16 cellular contexts compared by ENCODE assay signal in the genomic region with DNA sequence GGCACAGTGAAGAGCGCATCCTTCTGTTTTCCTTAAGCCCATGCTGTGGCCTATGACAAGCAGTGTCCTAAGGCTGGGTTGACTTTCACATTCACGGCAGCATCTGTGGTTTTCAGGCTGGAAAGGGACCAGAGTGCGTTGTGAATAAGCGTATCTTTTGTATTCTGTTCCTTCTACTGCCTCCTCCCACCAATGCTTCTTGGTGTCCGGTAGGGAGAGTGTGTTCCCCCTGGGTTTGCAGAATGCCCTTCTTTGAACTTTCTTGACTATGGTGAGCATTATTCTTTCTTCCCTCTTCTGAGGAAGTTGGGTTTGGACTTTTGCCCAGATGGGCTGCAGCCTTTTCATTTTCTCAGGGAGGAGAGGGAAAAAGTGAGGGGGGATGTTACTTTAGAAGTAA.
DNase-seq lines count a peak whose midpoint lies in the region; FAIRE-seq and TF ChIP-seq lines count a peak whose summit lies in the region.
"Had no signal": no experiment of that assay in that cellular context is flagged by ENCODE, and none has a peak within 500 bp of the region (broad histone marks: within the 10 kb centered on the region; RNA-seq: fewer than 3 reads in every experiment).

No MANE protein-coding gene starts in this region.

- peak; percentile 74 for FAIRE-seq in urothelium cell line (lab: Jason Lieb, UNC)
- FAIRE-seq: colon, keratinocyte had no signal

- H3K4me3 ChIP-seq in cardiac muscle cell (no peak overlapping the region), right atrium auricular region (no peak overlapping the region), brain microvascular endothelial cell (ENCODE audit: low read depth, low read length) (no peak overlapping the region)
- H3K4me3 ChIP-seq: vagina had no signal

- H3K9me3 ChIP-seq in cardiac muscle cell (ENCODE audit: low read depth) = no peaks in the 10 kb centered on the region
- H3K9me3 ChIP-seq in right atrium auricular region = no peaks in the 10 kb centered on the region
- H3K9me3 ChIP-seq: vagina had no signal

- H3K36me3 ChIP-seq in cardiac muscle cell = no peaks in the 10 kb centered on the region
- H3K36me3 ChIP-seq in right atrium auricular region = no peaks in the 10 kb centered on the region
- H3K36me3 ChIP-seq in brain microvascular endothelial cell (replicated peaks) = no peaks in the 10 kb centered on the region
- H3K36me3 ChIP-seq: vagina had no signal

- H3K27ac ChIP-seq in cardiac muscle cell (no peak overlapping the region), right atrium auricular region (no peak overlapping the region), brain microvascular endothelial cell (peak overlapping the region; percentile 56)
- H3K27ac ChIP-seq: vagina had no signal

- TF ChIP-seq CTCF in cardiac muscle cell (IDR thresholded peaks at IDR 0.05; ENCODE audit: low read depth, low read length) (peak; percentile 8), right atrium auricular region (IDR thresholded peaks at IDR 0.05) (no peak), brain microvascular endothelial cell (IDR thresholded peaks at IDR 0.05; ENCODE audit: low read depth, low read length, missing control alignments) (peak; percentile 42)

- no peaks in the 10 kb centered on the region for H3K4me1 ChIP-seq in cardiac muscle cell (ENCODE audit: low read depth)
- H3K4me1 ChIP-seq in right atrium auricular region = no peaks in the 10 kb centered on the region
- H3K4me1 ChIP-seq: vagina had no signal

- H3K27me3 ChIP-seq in cardiac muscle cell (no peaks in the 10 kb centered on the region), right atrium auricular region (no peaks in the 10 kb centered on the region), brain microvascular endothelial cell (replicated peaks) (no peaks in the 10 kb centered on the region)
- H3K27me3 ChIP-seq: vagina had no signal

- in situ Hi-C loops in brain microvascular endothelial cell (cut with HindIII; ENCODE audit: low pct_ligation_motif_present, low sequenced_read_pairs) = no loop called here

- DNase-seq in cardiac muscle cell (ENCODE audit: low read depth in 1 of 2, low spot score in 1 of 2) (peak in 1 of 2 donors; percentile 90), right atrium auricular region (ENCODE audit: low spot score) (no peak), brain microvascular endothelial cell (peak; percentile 83), left kidney (ENCODE audit: low read depth, low spot score) (peak; percentile 46), urothelium cell line (ENCODE audit: low spot score) (peak; percentile 60), kidney tubule cell (ENCODE audit: low spot score) (no peak), DMS114 treated with DMSO at 0.1 percent for 48 hours (lab: John Stamatoyannopoulos, UW; ENCODE audit: unreplicated experiment) (no peak)
- DNase-seq in stimulated activated CD8-positive, alpha-beta memory T cell treated with anti-CD3 and anti-CD28 coated beads, Interleukin-4, amount 100 ng/mL, for 48 hours = no peak
- DNase-seq: activated CD4-positive, alpha-beta T cell treated with anti-CD3 and anti-CD28 coated beads, Interleukin-2, amount 50 U/mL, for 1 hour; activated gamma-delta T cell; DMS153; naive thymus-derived CD8-positive, alpha-beta T cell; NCI-H1694 treated with DMSO at 0.1 percent for 48 hours had no signal

Comparison
In these comparisons a context has a peak if more than half of its experiments do, and no peak if none do; other contexts are left out.
1. CTCF ChIP-seq: peak in cardiac muscle cell (single experiment) and brain microvascular endothelial cell (single experiment); none in right atrium auricular region (0 of 2).
2. DNase-seq: peak in brain microvascular endothelial cell (single experiment), left kidney (single experiment) and urothelium cell line (single experiment); none in right atrium auricular region (single experiment), kidney tubule cell (single experiment), DMS114 treated with DMSO at 0.1 percent for 48 hours (single experiment) and stimulated activated CD8-positive, alpha-beta memory T cell treated with anti-CD3 and anti-CD28 coated beads, Interleukin-4, amount 100 ng/mL, for 48 hours (single experiment).